23 cellular contexts compared by ENCODE assay signal in genomic region chr2:229653551-229653950, GRCh38.
"Had no signal": no experiment of that assay in that cellular context is flagged by ENCODE, and none has a peak within 500 bp of the region (broad histone marks: within the 10 kb centered on the region; RNA-seq: fewer than 3 reads in every experiment).

No MANE protein-coding gene starts in this region.

- H3K27ac ChIP-seq: foreskin keratinocyte, gastroesophageal sphincter, left lung, neutrophil, pancreas, right lobe of liver, thyroid gland, vagina had no signal

- H3K36me3 ChIP-seq: gastroesophageal sphincter, left lung, neutrophil, pancreas, right lobe of liver, thyroid gland, vagina had no signal

- H3K4me1 ChIP-seq: foreskin keratinocyte, gastroesophageal sphincter, left lung, right lobe of liver, thyroid gland, vagina had no signal

- H3K4me3 ChIP-seq: gastroesophageal sphincter, left lung, pancreas, right lobe of liver, thyroid gland, vagina had no signal

- ATAC-seq: effector memory CD8-positive, alpha-beta T cell; esophagus mucosa; foreskin keratinocyte; gastroesophageal sphincter; left lung; naive thymus-derived CD8-positive, alpha-beta T cell; right lobe of liver; stimulated activated naive B cell treated with anti-CD40 and anti-IgM and Interleukin-4, amounts not matched to agents 10 μg/mL and 1 μg/mL and 100 μg/mL, for 72 hours; stimulated activated naive CD8-positive, alpha-beta T cell treated with anti-CD3 and anti-CD28 coated beads, Interleukin-15, amount 100 ng/mL, for 72 hours had no signal

- DNase-seq: cerebellar nuclear complex; cortex of kidney; effector memory CD8-positive, alpha-beta T cell; foreskin keratinocyte; immature natural killer cell; islet precursor cell; left lung; naive thymus-derived CD8-positive, alpha-beta T cell; pancreas; right lobe of liver; small intestine; stimulated activated CD4-positive, alpha-beta T cell treated with anti-CD3 and anti-CD28 coated beads, Interleukin-15, amount 100 ng/mL, for 24 hours; stimulated activated CD4-positive, alpha-beta T cell treated with anti-CD3 and anti-CD28 coated beads, Interleukin-2, amount 100 ng/mL, for 48 hours; stimulated activated naive B cell treated with anti-CD40 and anti-IgM and Interleukin-4, amounts not matched to agents 10 μg/mL and 1 μg/mL and 100 μg/mL, for 72 hours; stimulated activated naive CD8-positive, alpha-beta T cell treated with anti-CD3 and anti-CD28 coated beads, Interleukin-15, amount 100 ng/mL, for 72 hours; thyroid gland; trophoblast cell had no signal

- H3K27ac Mint-ChIP-seq: effector memory CD8-positive, alpha-beta T cell; immature natural killer cell; naive thymus-derived CD8-positive, alpha-beta T cell; stimulated activated naive B cell treated with anti-CD40 and anti-IgM and Interleukin-4, amounts not matched to agents 10 μg/mL and 1 μg/mL and 100 μg/mL, for 72 hours; stimulated activated naive CD8-positive, alpha-beta T cell treated with anti-CD3 and anti-CD28 coated beads, Interleukin-15, amount 100 ng/mL, for 72 hours had no signal

- FAIRE-seq: endometrium, pancreas, small intestine had no signal

- H3K4me1 Mint-ChIP-seq: immature natural killer cell; naive thymus-derived CD8-positive, alpha-beta T cell; neural crest cell; stimulated activated naive B cell treated with anti-CD40 and anti-IgM and Interleukin-4, amounts not matched to agents 10 μg/mL and 1 μg/mL and 100 μg/mL, for 72 hours; stimulated activated naive CD8-positive, alpha-beta T cell treated with anti-CD3 and anti-CD28 coated beads, Interleukin-15, amount 100 ng/mL, for 72 hours had no signal

- H3K9me3 ChIP-seq: gastroesophageal sphincter, left lung, neutrophil, pancreas, right lobe of liver, thyroid gland, vagina had no signal

- H3K36me3 Mint-ChIP-seq: immature natural killer cell; naive thymus-derived CD8-positive, alpha-beta T cell; stimulated activated naive B cell treated with anti-CD40 and anti-IgM and Interleukin-4, amounts not matched to agents 10 μg/mL and 1 μg/mL and 100 μg/mL, for 72 hours had no signal

- H3K27me3 ChIP-seq: foreskin keratinocyte, left lung, neutrophil, pancreas, right lobe of liver, thyroid gland, vagina had no signal

- H3K4me3 Mint-ChIP-seq: effector memory CD8-positive, alpha-beta T cell; immature natural killer cell; naive thymus-derived CD8-positive, alpha-beta T cell; neural crest cell; stimulated activated naive B cell treated with anti-CD40 and anti-IgM and Interleukin-4, amounts not matched to agents 10 μg/mL and 1 μg/mL and 100 μg/mL, for 72 hours; stimulated activated naive CD8-positive, alpha-beta T cell treated with anti-CD3 and anti-CD28 coated beads, Interleukin-15, amount 100 ng/mL, for 72 hours had no signal

- H3K9me3 Mint-ChIP-seq: effector memory CD8-positive, alpha-beta T cell; immature natural killer cell; naive thymus-derived CD8-positive, alpha-beta T cell; neural crest cell; stimulated activated naive CD8-positive, alpha-beta T cell treated with anti-CD3 and anti-CD28 coated beads, Interleukin-15, amount 100 ng/mL, for 72 hours had no signal
